10 cellular contexts compared by ENCODE assay signal in the genomic region with DNA sequence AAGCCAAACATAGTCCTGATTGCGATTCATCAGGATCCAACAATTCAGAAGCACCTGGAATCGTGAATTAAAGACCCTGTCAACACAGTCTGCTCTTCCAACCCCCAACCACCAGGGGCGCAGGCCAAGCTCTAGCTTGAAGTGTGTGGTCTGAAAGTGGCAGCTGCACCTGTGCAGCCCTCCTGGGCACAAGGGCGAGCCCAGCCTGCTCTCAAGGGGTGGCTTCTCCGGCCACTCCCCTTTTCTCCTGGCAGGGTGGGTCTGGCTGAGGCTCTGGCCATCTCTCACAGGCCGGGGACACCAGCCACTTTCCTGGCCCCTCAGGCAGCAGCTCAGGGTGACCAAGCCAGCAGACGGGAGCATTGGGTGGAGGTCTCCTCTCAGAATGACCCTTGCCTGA.
A peak's percentile ranks its signal among the peaks of the same experiment; 100 is the strongest.
DNase-seq lines count a peak whose midpoint lies in the region; ATAC-seq, FAIRE-seq and TF ChIP-seq lines count a peak whose summit lies in the region.
"Had no signal": no experiment of that assay in that cellular context is flagged by ENCODE, and none has a peak within 500 bp of the region (broad histone marks: within the 10 kb centered on the region; RNA-seq: fewer than 3 reads in every experiment).

No MANE protein-coding gene starts in this region.

- FAIRE-seq in keratinocyte (lab: Jason Lieb, UNC), result no peak

- peaks cover 7% of the 10 kb centered on the region for H3K79me2 ChIP-seq in keratinocyte (ENCODE audit: control insufficient read depth, insufficient read depth, low read length)

- H3K36me3 ChIP-seq in keratinocyte (ENCODE audit: control insufficient read depth in 2 of 2, extremely low read depth in 1 of 2, insufficient read depth in 2 of 2, low read length in 2 of 2), result peaks cover 35 to 37% of the 10 kb centered on the region in 2 experiments

- H3K9me3 ChIP-seq in keratinocyte (ENCODE audit: control insufficient read depth, low read depth, low read length), result no peaks in the 10 kb centered on the region

- H2AFZ ChIP-seq in keratinocyte (ENCODE audit: control insufficient read depth, low read length), result no peak overlapping the region

- no peak for ATAC-seq in HG02938 (IDR thresholded peaks at IDR 0.05; ENCODE audit: unreplicated experiment)

- TF ChIP-seq CTCF in AG09309 (IDR thresholded peaks at IDR 0.05; ENCODE audit: control insufficient read depth, insufficient read depth, low read depth, low read length, missing control alignments) (peak; percentile 28), GM12874 (IDR thresholded peaks at IDR 0.05; ENCODE audit: insufficient read depth, low read depth, low read length) (peak; percentile 41), VCaP (conservative IDR thresholded peaks at IDR 0.05) (peak; percentile 43), keratinocyte (optimal IDR thresholded peaks at IDR 0.05 in 1 of 3, IDR thresholded peaks at IDR 0.05 in 1 of 3, conservative IDR thresholded peaks at IDR 0.05 in 1 of 3; ENCODE audit: extremely low read depth in 1 of 3, insufficient read depth in 2 of 3, low read length in 3 of 3) (peak; percentile 14 to 39 (median 36))

- no peak overlapping the region for H3K9ac ChIP-seq in keratinocyte (ENCODE audit: control insufficient read depth, extremely low read depth, insufficient read depth, low read length)

- dilution Hi-C loops in keratinocyte (cut with MboI; ENCODE audit: extremely low pct_ligation_motif_present, low sequenced_read_pairs), result no loop called here

- H3K4me2 ChIP-seq in keratinocyte (ENCODE audit: control insufficient read depth, extremely low read depth, insufficient read depth, low read depth, low read length), result no peak overlapping the region

- H3K4me3 ChIP-seq in AG09309 (ENCODE audit: control insufficient read depth, low read depth, low read length) (no peak overlapping the region), keratinocyte (ENCODE audit: control insufficient read depth in 2 of 3, extremely low read depth in 1 of 3, insufficient read depth in 2 of 3, low read depth in 1 of 3, low read length in 3 of 3) (no peak overlapping the region)

- no peaks in the 10 kb centered on the region for H3K27me3 ChIP-seq in keratinocyte (ENCODE audit: control insufficient read depth, extremely low read depth, insufficient read depth, low read length)

- DNase-seq in AG09309 (ENCODE audit: low read depth) (no peak), keratinocyte (ENCODE audit: low read depth, low spot score) (no peak), CD1c-positive myeloid dendritic cell (ENCODE audit: extremely low spot score) (no peak), glomerular visceral epithelial cell (ENCODE audit: extremely low spot score) (no peak), HT-29 (ENCODE audit: low spot score) (no peak)
- DNase-seq: HCEC 1CT, T-helper 9 cell had no signal

- no peak overlapping the region for H3K27ac ChIP-seq in VCaP
- H3K27ac ChIP-seq in keratinocyte (ENCODE audit: control insufficient read depth, insufficient read depth, low read length), result no peak overlapping the region

- H3K4me1 ChIP-seq in keratinocyte (ENCODE audit: control insufficient read depth, extremely low read depth, insufficient read depth, low read length), result peaks cover 12% of the 10 kb centered on the region

- no peaks in the 10 kb centered on the region for H4K20me1 ChIP-seq in keratinocyte (ENCODE audit: control insufficient read depth, extremely low read depth, insufficient read depth, low read length)

- peaks cover 2% of the 10 kb centered on the region for H3K9me1 ChIP-seq in keratinocyte (ENCODE audit: control insufficient read depth, extremely low read depth, insufficient read depth, low read length)
